16 cellular contexts compared by ENCODE assay signal in the genomic region with DNA sequence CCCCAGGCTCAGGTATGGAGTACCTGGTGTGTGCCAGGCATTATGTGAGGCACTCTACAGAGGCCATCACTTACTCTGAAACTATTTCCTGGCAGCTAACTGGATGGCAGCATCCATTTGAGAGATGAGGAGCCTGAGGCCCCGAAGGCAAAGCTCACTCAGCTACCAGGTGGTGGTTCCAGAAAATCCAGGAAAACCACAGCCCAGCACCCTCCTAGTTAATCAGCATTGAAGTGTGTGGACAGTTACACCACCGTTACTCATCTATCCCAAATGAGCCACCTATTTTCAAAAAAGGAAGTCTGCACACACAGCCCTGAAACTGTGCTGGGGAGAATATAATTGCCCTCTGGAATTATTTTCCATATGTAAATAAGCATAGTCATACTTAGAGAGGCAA.
DNase-seq lines count a peak whose midpoint lies in the region; ATAC-seq and TF ChIP-seq lines count a peak whose summit lies in the region.
"Had no signal": no experiment of that assay in that cellular context is flagged by ENCODE, and none has a peak within 500 bp of the region (broad histone marks: within the 10 kb centered on the region; RNA-seq: fewer than 3 reads in every experiment).

No MANE protein-coding gene starts in this region.

- H3K36me3 Mint-ChIP-seq in T-helper 17 cell (ENCODE audit: low read depth): no peaks in the 10 kb centered on the region
- H3K36me3 Mint-ChIP-seq: CD14-positive monocyte had no signal

- H3K9me2 ChIP-seq in Loucy (replicated peaks; ENCODE audit: low read depth, low read length): no peaks in the 10 kb centered on the region

- ATAC-seq in T-helper 17 cell (no peak), HG03196 (IDR thresholded peaks at IDR 0.05; ENCODE audit: unreplicated experiment) (no peak)
- ATAC-seq: upper lobe of right lung had no signal

- H3K9me3 ChIP-seq in Loucy (ENCODE audit: insufficient read depth, low read depth, low read length): no peaks in the 10 kb centered on the region
- H3K9me3 ChIP-seq in T-helper 17 cell (ENCODE audit: control insufficient read depth, low read length, poor library complexity, severe bottlenecking): no peaks in the 10 kb centered on the region
- H3K9me3 ChIP-seq: sigmoid colon, upper lobe of right lung had no signal

- peak overlapping the region; percentile 1 for H3K4me2 ChIP-seq in Loucy (ENCODE audit: low read depth, low read length, poor library complexity, severe bottlenecking)
- H3K4me2 ChIP-seq: neural progenitor cell had no signal

- H2AFZ ChIP-seq in Loucy (ENCODE audit: low read length): peak overlapping the region; percentile 2; the same call in 1 of the 2 replicates
- H2AFZ ChIP-seq: neural progenitor cell had no signal

- H3K9ac ChIP-seq in Loucy (ENCODE audit: low read depth, low read length, poor library complexity, severe bottlenecking): no peak overlapping the region
- H3K9ac ChIP-seq: neural progenitor cell had no signal

- TF ChIP-seq CTCF in Loucy (conservative IDR thresholded peaks at IDR 0.05; ENCODE audit: low read length) (no peak), kidney epithelial cell (IDR thresholded peaks at IDR 0.05; ENCODE audit: insufficient read depth, low read length, poor library complexity, severe bottlenecking) (no peak)

- peaks cover 9% of the 10 kb centered on the region for H3K4me1 ChIP-seq in Loucy (ENCODE audit: insufficient read depth, low read length, poor library complexity, severe bottlenecking)
- H3K4me1 ChIP-seq: neural progenitor cell, sigmoid colon, upper lobe of right lung had no signal

- no peaks in the 10 kb centered on the region for H3F3A ChIP-seq in Loucy (ENCODE audit: low read depth)

- H3K4me3 ChIP-seq in Loucy (ENCODE audit: low read length, poor library complexity, severe bottlenecking) (no peak overlapping the region), kidney epithelial cell (ENCODE audit: low read depth, low read length) (no peak overlapping the region)
- H3K4me3 ChIP-seq: neural progenitor cell, sigmoid colon, upper lobe of right lung had no signal

- H3K4me3 Mint-ChIP-seq in T-helper 17 cell: no peak overlapping the region
- H3K4me3 Mint-ChIP-seq: CD14-positive monocyte; dendritic cell treated with granulocyte-macrophage colony-stimulating factor and Interleukin-4, amounts not matched to agents 40 ng/mL and 50 ng/mL, for 4 days; neural progenitor cell had no signal

- H3K27me3 ChIP-seq in Loucy (ENCODE audit: insufficient read depth, low read length, poor library complexity, severe bottlenecking): no peaks in the 10 kb centered on the region
- no peaks in the 10 kb centered on the region for H3K27me3 ChIP-seq in kidney epithelial cell (ENCODE audit: control insufficient read depth, insufficient read depth, low read length)
- H3K27me3 ChIP-seq: neural progenitor cell, sigmoid colon, upper lobe of right lung had no signal

- H3K27me3 Mint-ChIP-seq in T-helper 17 cell: peaks cover 3% of the 10 kb centered on the region
- H3K27me3 Mint-ChIP-seq: dendritic cell treated with granulocyte-macrophage colony-stimulating factor and Interleukin-4, amounts not matched to agents 40 ng/mL and 50 ng/mL, for 4 days had no signal

- H3K27ac Mint-ChIP-seq in T-helper 17 cell: peak overlapping the region; percentile 24
- H3K27ac Mint-ChIP-seq: dendritic cell treated with granulocyte-macrophage colony-stimulating factor and Interleukin-4, amounts not matched to agents 40 ng/mL and 50 ng/mL, for 4 days; neural progenitor cell had no signal

- no peaks in the 10 kb centered on the region for H3K36me3 ChIP-seq in Loucy (ENCODE audit: insufficient read depth, low read length)
- H3K36me3 ChIP-seq in kidney epithelial cell (ENCODE audit: control insufficient read depth, insufficient read depth, low read length): no peaks in the 10 kb centered on the region
- H3K36me3 ChIP-seq: neural progenitor cell, sigmoid colon, upper lobe of right lung had no signal

- H3K79me2 ChIP-seq in Loucy (ENCODE audit: insufficient read depth, low read length): no peaks in the 10 kb centered on the region

- peak; percentile 55 for DNase-seq in EL
- DNase-seq in T-helper 17 cell: no peak
- DNase-seq in kidney epithelial cell (ENCODE audit: low read depth): peak; percentile 9
- no peak for DNase-seq in T-helper 2 cell
- DNase-seq in NCI-H2171 treated with DMSO at 0.1 percent for 48 hours (lab: John Stamatoyannopoulos, UW): no peak
- DNase-seq: activated CD4-positive, alpha-beta T cell treated with anti-CD3 and anti-CD28 coated beads for 4 hours; amygdala; NK-92 treated with Interleukin-12 subunit alpha and Interleukin-12 subunit beta, amount 100 ng/mL, for 24 hours; sigmoid colon; stimulated activated CD4-positive, alpha-beta T cell treated with anti-CD3 and anti-CD28 coated beads, Interleukin-4, amount 100 ng/mL, for 24 hours; upper lobe of right lung had no signal

- no peaks in the 10 kb centered on the region for H3K4me1 Mint-ChIP-seq in T-helper 17 cell

- no peaks in the 10 kb centered on the region for H4K20me1 ChIP-seq in Loucy (ENCODE audit: insufficient read depth, low read length, poor library complexity, severe bottlenecking)

Comparison
In these comparisons a context has a peak if more than half of its experiments do, and no peak if none do; other contexts are left out.
1. DNase-seq: peak in EL (single experiment) and kidney epithelial cell (single experiment); none in T-helper 17 cell (0 of 3), T-helper 2 cell (0 of 5) and NCI-H2171 treated with DMSO at 0.1 percent for 48 hours (single experiment).